In the genomic region with DNA sequence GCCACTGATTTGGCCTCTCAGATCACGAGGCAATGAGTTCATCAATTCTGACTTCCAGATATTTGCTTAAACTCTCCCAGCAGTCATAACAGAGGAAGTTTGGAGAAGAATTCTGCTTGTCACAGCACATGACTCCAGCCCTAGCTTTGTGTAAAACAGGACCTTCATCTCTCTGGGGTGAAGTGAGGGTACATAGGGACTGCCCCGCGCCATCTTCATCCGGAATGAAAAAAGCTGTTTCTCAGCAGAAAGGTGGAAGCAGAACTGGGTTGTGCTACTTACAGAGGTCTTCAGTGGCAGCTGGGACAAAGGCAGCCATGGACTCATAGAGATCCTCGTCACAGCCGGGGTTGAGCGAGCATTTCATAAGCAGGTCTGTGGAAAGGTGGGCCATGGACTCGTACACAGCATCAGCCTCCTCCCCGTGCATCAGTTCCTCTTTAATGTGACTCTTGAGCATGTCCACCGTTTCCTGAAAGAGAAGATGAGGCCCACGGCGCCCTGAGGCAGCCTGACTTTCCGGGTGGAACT, we compare ENCODE assay signal across 11 cellular contexts. TPM values are rescaled to one million over a fixed set of nuclear protein-coding genes. Genes with fewer than 3 reads are reported as not detected.
DNase-seq lines count a peak whose midpoint lies in the region; ATAC-seq and TF ChIP-seq lines count a peak whose summit lies in the region.
"Had no signal": no experiment of that assay in that cellular context is flagged by ENCODE, and none has a peak within 500 bp of the region (broad histone marks: within the 10 kb centered on the region; RNA-seq: fewer than 3 reads in every experiment).

No MANE protein-coding gene starts in this region.

- H3K27me3 Mint-ChIP-seq in chondrocyte (ENCODE audit: low read depth) (no peaks in the 10 kb centered on the region), naive B cell (no peaks in the 10 kb centered on the region)
- H3K27me3 Mint-ChIP-seq in activated CD8-positive, alpha-beta T cell treated with anti-CD3 and anti-CD28 coated beads, Interleukin-2, amount 10 ng/mL, durations not matched to agents 7 days and 5 days (ENCODE audit: low read depth) = no peaks in the 10 kb centered on the region

- TF ChIP-seq CTCF in DOHH2 (IDR thresholded peaks at IDR 0.05; ENCODE audit: low read depth, low read length, poor library complexity, severe bottlenecking) = no peak
- no peak for TF ChIP-seq CTCF in chondrocyte (IDR thresholded peaks at IDR 0.05)

- H3K9me3 Mint-ChIP-seq in chondrocyte (ENCODE audit: low read depth) = no peaks in the 10 kb centered on the region
- H3K9me3 Mint-ChIP-seq in naive B cell = no peaks in the 10 kb centered on the region
- H3K9me3 Mint-ChIP-seq in activated CD8-positive, alpha-beta T cell treated with anti-CD3 and anti-CD28 coated beads, Interleukin-2, amount 10 ng/mL, durations not matched to agents 7 days and 5 days (ENCODE audit: insufficient read depth) = no peaks in the 10 kb centered on the region

- H3K9me2 ChIP-seq in DOHH2 (replicated peaks; ENCODE audit: control insufficient read depth, low read length) = no peaks in the 10 kb centered on the region

- H3K9me3 ChIP-seq in DOHH2 (ENCODE audit: control insufficient read depth, insufficient read depth, low read length) = no peaks in the 10 kb centered on the region

- H3K27me3 ChIP-seq in DOHH2 (ENCODE audit: control insufficient read depth, low read length) = no peaks in the 10 kb centered on the region

- no peak overlapping the region for H3K4me3 ChIP-seq in DOHH2 (ENCODE audit: low read length)
- H3K4me3 ChIP-seq: skin epidermis had no signal

- POLR2A ChIA-PET in activated CD8-positive, alpha-beta T cell treated with anti-CD3 and anti-CD28 coated beads, Interleukin-2, amount 10 ng/mL, durations not matched to agents 7 days and 5 days (lab: Charles Lee) = no interaction called here

- H3K27ac ChIP-seq in DOHH2 (ENCODE audit: low read depth, low read length) = peak overlapping the region; percentile 52

- peaks cover 35% of the 10 kb centered on the region for H3F3A ChIP-seq in DOHH2 (ENCODE audit: control insufficient read depth, insufficient read depth)

- DNase-seq in chondrocyte (ENCODE audit: low spot score) = no peak
- DNase-seq in naive B cell = peak; percentile 77
- no peak for DNase-seq in iPS-NIHi7 (ENCODE audit: extremely low spot score)
- no peak for DNase-seq in activated CD8-positive, alpha-beta T cell treated with anti-CD3 and anti-CD28 coated beads, Interleukin-2, amount 10 ng/mL, durations not matched to agents 7 days and 5 days
- no peak for DNase-seq in HuH-7.5 (ENCODE audit: low spot score)
- DNase-seq in DMS79 treated with DMSO at 0.1 percent for 48 hours (lab: John Stamatoyannopoulos, UW) = no peak
- DNase-seq: AML-193, NCI-H2081 treated with DMSO at 0.1 percent for 48 hours had no signal

- H3K4me3 Mint-ChIP-seq in chondrocyte (ENCODE audit: unreplicated experiment) (no peak overlapping the region), naive B cell (peak overlapping the region in 7 of 8 donors; percentile 18 to 79 (median 56))
- no peak overlapping the region for H3K4me3 Mint-ChIP-seq in activated CD8-positive, alpha-beta T cell treated with anti-CD3 and anti-CD28 coated beads, Interleukin-2, amount 10 ng/mL, durations not matched to agents 7 days and 5 days

- CTCF ChIA-PET in activated CD8-positive, alpha-beta T cell treated with anti-CD3 and anti-CD28 coated beads, Interleukin-2, amount 10 ng/mL, durations not matched to agents 7 days and 5 days (lab: Charles Lee) = no interaction called here

- H3K27ac Mint-ChIP-seq in chondrocyte (ENCODE audit: unreplicated experiment) (peak overlapping the region; percentile 43), naive B cell (peak overlapping the region; percentile 86 to 98 (median 96))
- H3K27ac Mint-ChIP-seq in activated CD8-positive, alpha-beta T cell treated with anti-CD3 and anti-CD28 coated beads, Interleukin-2, amount 10 ng/mL, durations not matched to agents 7 days and 5 days = no peak overlapping the region

- H4K20me1 ChIP-seq in DOHH2 (ENCODE audit: control insufficient read depth, insufficient read depth, low read depth, low read length) = peaks cover 6% of the 10 kb centered on the region; the same call in 1 of the 2 replicates

- H3K4me2 ChIP-seq in DOHH2 (ENCODE audit: low read length) = no peak overlapping the region

- ATAC-seq in GM21825 (IDR thresholded peaks at IDR 0.05; ENCODE audit: unreplicated experiment) (peak; percentile 54), naive B cell (ENCODE audit: low read depth in 2 of 2) (peak; percentile 87 to 92)
- ATAC-seq in activated CD8-positive, alpha-beta T cell treated with anti-CD3 and anti-CD28 coated beads, Interleukin-2, amount 10 ng/mL, durations not matched to agents 7 days and 5 days = no peak

- peaks cover 77% of the 10 kb centered on the region for H3K4me1 ChIP-seq in DOHH2 (ENCODE audit: control insufficient read depth, low read length)

- peaks cover 99% of the 10 kb centered on the region for H3K36me3 ChIP-seq in DOHH2 (ENCODE audit: control insufficient read depth, low read length)

- H3K4me1 Mint-ChIP-seq in chondrocyte (ENCODE audit: low read depth) (peaks cover 16% of the 10 kb centered on the region), naive B cell (peaks cover 36 to 73% (median 50%) of the 10 kb centered on the region in 3 donors)
- peaks cover 41% of the 10 kb centered on the region for H3K4me1 Mint-ChIP-seq in activated CD8-positive, alpha-beta T cell treated with anti-CD3 and anti-CD28 coated beads, Interleukin-2, amount 10 ng/mL, durations not matched to agents 7 days and 5 days (ENCODE audit: low read depth)

- peaks cover 15% of the 10 kb centered on the region for H3K36me3 Mint-ChIP-seq in chondrocyte (ENCODE audit: low read depth)
- peaks cover 28 to 33% of the 10 kb centered on the region in 2 donors for H3K36me3 Mint-ChIP-seq in naive B cell
- peaks cover 7% of the 10 kb centered on the region for H3K36me3 Mint-ChIP-seq in activated CD8-positive, alpha-beta T cell treated with anti-CD3 and anti-CD28 coated beads, Interleukin-2, amount 10 ng/mL, durations not matched to agents 7 days and 5 days (ENCODE audit: low read depth)

- H3K79me2 ChIP-seq in DOHH2 (ENCODE audit: control insufficient read depth, low read length) = peaks cover 63% of the 10 kb centered on the region

RNA-seq across cellular contexts. Expression of a gene that starts 58.4 kb away (rescaled TPM):
- 178 to 192 TPM (median 189 TPM) in 3 replicates for total RNA-seq in chondrocyte
- 10 to 100 TPM; 36.7 to 68.0 (median 45.8) TPM for polyA plus RNA-seq in naive B cell (ENCODE audit: low read depth in 6 of 6)
- 10 to 100 TPM; 73.1 to 75.4 TPM for total RNA-seq in activated CD8-positive, alpha-beta T cell treated with anti-CD3 and anti-CD28 coated beads, Interleukin-2, amount 10 ng/mL, durations not matched to agents 7 days and 5 days

Comparison
In these comparisons a context has a peak if more than half of its experiments do, and no peak if none do; other contexts are left out.
1. H3K4me3 Mint-ChIP-seq: peak in naive B cell (7 of 8); none in chondrocyte (single experiment) and activated CD8-positive, alpha-beta T cell treated with anti-CD3 and anti-CD28 coated beads, Interleukin-2, amount 10 ng/mL, durations not matched to agents 7 days and 5 days (single experiment).